In genomic region chr4:39286263-39286662, GRCh38 we compare ENCODE assay signal across 1 cellular context.
TF ChIP-seq lines count a peak whose summit lies in the region.

No MANE protein-coding gene starts in this region.

TF ChIP-seq in HCT116, 20 proteins besides CTCF, POLR2A, EP300 and RAD21:
- TF ChIP-seq, protein P1, sequence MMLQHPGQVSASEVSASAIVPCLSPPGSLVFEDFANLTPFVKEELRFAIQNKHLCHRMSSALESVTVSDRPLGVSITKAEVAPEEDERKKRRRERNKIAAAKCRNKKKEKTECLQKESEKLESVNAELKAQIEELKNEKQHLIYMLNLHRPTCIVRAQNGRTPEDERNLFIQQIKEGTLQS (IDR thresholded peaks at IDR 0.05) = no peak
- TF ChIP-seq FOSL1 (IDR thresholded peaks at IDR 0.05; ENCODE audit: low read depth) (no peak), POLR2AphosphoS5 (IDR thresholded peaks at IDR 0.05; ENCODE audit: low read depth, low read length) (no peak), SIN3A (IDR thresholded peaks at IDR 0.05; ENCODE audit: low read depth) (no peak), YY1 (IDR thresholded peaks at IDR 0.05; ENCODE audit: extremely low read depth, insufficient replicate concordance, low read depth, low read length) (no peak), ZNF274 (IDR thresholded peaks at IDR 0.05; ENCODE audit: low read depth, low read length) (no peak), CEBPB (IDR thresholded peaks at IDR 0.05; ENCODE audit: low read depth) (no peak), REST (IDR thresholded peaks at IDR 0.05; ENCODE audit: low read depth) (no peak)
- TF ChIP-seq, protein P2, sequence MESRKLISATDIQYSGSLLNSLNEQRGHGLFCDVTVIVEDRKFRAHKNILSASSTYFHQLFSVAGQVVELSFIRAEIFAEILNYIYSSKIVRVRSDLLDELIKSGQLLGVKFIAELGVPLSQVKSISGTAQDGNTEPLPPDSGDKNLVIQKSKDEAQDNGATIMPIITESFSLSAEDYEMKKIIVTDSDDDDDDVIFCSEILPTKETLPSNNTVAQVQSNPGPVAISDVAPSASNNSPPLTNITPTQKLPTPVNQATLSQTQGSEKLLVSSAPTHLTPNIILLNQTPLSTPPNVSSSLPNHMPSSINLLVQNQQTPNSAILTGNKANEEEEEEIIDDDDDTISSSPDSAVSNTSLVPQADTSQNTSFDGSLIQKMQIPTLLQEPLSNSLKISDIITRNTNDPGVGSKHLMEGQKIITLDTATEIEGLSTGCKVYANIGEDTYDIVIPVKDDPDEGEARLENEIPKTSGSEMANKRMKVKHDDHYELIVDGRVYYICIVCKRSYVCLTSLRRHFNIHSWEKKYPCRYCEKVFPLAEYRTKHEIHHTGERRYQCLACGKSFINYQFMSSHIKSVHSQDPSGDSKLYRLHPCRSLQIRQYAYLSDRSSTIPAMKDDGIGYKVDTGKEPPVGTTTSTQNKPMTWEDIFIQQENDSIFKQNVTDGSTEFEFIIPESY (IDR thresholded peaks at IDR 0.05; ENCODE audit: extremely low read depth, insufficient replicate concordance, low read length) = no peak
